12 cellular contexts compared by ENCODE assay signal in the genomic region with DNA sequence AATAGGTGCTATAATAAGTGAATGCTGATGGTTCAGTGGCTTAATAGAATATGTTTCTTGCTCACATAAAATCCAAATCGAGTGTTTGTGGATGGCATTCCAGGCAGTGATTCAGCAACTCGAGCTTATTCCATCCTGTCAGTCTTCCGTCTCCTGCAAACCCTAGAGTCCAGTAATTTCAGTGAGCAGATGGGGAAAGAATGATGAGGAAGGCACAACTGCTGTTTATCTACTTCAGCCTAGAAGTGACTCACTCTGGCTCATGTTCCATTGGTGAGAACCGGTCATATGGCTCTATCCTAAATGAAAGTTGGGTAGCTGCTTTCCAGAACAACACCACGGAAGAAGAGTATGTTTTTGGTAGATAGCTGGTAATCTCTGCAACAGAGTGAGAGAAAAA.
DNase-seq lines count a peak whose midpoint lies in the region; ATAC-seq and TF ChIP-seq lines count a peak whose summit lies in the region.
"Had no signal": no experiment of that assay in that cellular context is flagged by ENCODE, and none has a peak within 500 bp of the region (broad histone marks: within the 10 kb centered on the region; RNA-seq: fewer than 3 reads in every experiment).

No MANE protein-coding gene starts in this region.

- H3K36me3 Mint-ChIP-seq in chondrocyte (ENCODE audit: low read depth): no peaks in the 10 kb centered on the region
- H3K36me3 Mint-ChIP-seq: activated naive CD4-positive, alpha-beta T cell treated with anti-CD3 and anti-CD28 coated beads, Interleukin-2, amount 10 ng/mL, durations not matched to agents 7 days and 5 days; neural progenitor cell had no signal

- H3K27me3 ChIP-seq in left lung (no peaks in the 10 kb centered on the region), A673 (replicated peaks; ENCODE audit: insufficient read depth, low read depth, low read length, poor library complexity) (no peaks in the 10 kb centered on the region), thyroid gland (no peaks in the 10 kb centered on the region)
- H3K27me3 ChIP-seq: neural progenitor cell had no signal

- no peaks in the 10 kb centered on the region for H3K9me3 Mint-ChIP-seq in chondrocyte (ENCODE audit: low read depth)
- H3K9me3 Mint-ChIP-seq: neural progenitor cell had no signal

- H3K27ac Mint-ChIP-seq in chondrocyte (ENCODE audit: unreplicated experiment): peak overlapping the region; percentile 90
- H3K27ac Mint-ChIP-seq: activated naive CD4-positive, alpha-beta T cell treated with anti-CD3 and anti-CD28 coated beads, Interleukin-2, amount 10 ng/mL, durations not matched to agents 7 days and 5 days had no signal

- TF ChIP-seq POLR2A in thyroid gland (IDR thresholded peaks at IDR 0.05): no peak

- no TSS peak for BruUV-seq in A673 (replicated peaks; lab: Mats Ljungman, UMichigan)

- no peaks in the 10 kb centered on the region for H3K36me3 ChIP-seq in left lung
- no peaks in the 10 kb centered on the region for H3K36me3 ChIP-seq in A673 (ENCODE audit: insufficient read depth, low read length, poor library complexity, severe bottlenecking)
- H3K36me3 ChIP-seq in thyroid gland: no peaks in the 10 kb centered on the region
- H3K36me3 ChIP-seq: neural progenitor cell had no signal

- intact Hi-C loops in left lung (cut with DNase I) (no loop called here), A673 (cut with micrococcal nuclease; ENCODE audit: unreplicated experiment) (no loop called here), thyroid gland (cut with DNase I) (no loop called here)

- H3K4me3 ChIP-seq in left lung (no peak overlapping the region), A673 (ENCODE audit: low read depth, low read length, poor library complexity, severe bottlenecking) (no peak overlapping the region), thyroid gland (replicated peaks in 1 of 3) (no peak overlapping the region)
- H3K4me3 ChIP-seq: neural progenitor cell had no signal

- 86 to 89% methylated on average over 5 of the region's 5 CpGs for WGBS in thyroid gland, 2 donors

- H3K4me1 ChIP-seq in left lung (no peaks in the 10 kb centered on the region), A673 (ENCODE audit: insufficient read depth, low read length, poor library complexity, severe bottlenecking) (no peaks in the 10 kb centered on the region), thyroid gland (no peaks in the 10 kb centered on the region)
- H3K4me1 ChIP-seq: neural progenitor cell had no signal

- peaks cover 36% of the 10 kb centered on the region for H3K4me1 Mint-ChIP-seq in chondrocyte (ENCODE audit: low read depth)
- H3K4me1 Mint-ChIP-seq: activated naive CD4-positive, alpha-beta T cell treated with anti-CD3 and anti-CD28 coated beads, Interleukin-2, amount 10 ng/mL, durations not matched to agents 7 days and 5 days had no signal

- POLR2A ChIA-PET in A673 (lab: Charles Lee; ENCODE audit: low non-redundant PET): no interaction called here

- ATAC-seq in left lung (peak; percentile 61), HG02623 (IDR thresholded peaks at IDR 0.05; ENCODE audit: unreplicated experiment) (no peak), GM18517 (IDR thresholded peaks at IDR 0.05; ENCODE audit: unreplicated experiment) (no peak)

- H3K9me3 ChIP-seq in left lung: no peaks in the 10 kb centered on the region
- no peaks in the 10 kb centered on the region for H3K9me3 ChIP-seq in A673 (ENCODE audit: low read depth, low read length, poor library complexity, severe bottlenecking)
- H3K9me3 ChIP-seq in thyroid gland: no peaks in the 10 kb centered on the region

- DNase-seq in AG20443 (ENCODE audit: low spot score) (peak; percentile 82), NCI-H1694 (lab: John Stamatoyannopoulos, UW) (peak; percentile 83), chondrocyte (ENCODE audit: low spot score) (no peak), left lung (no peak), A673 (ENCODE audit: low spot score) (no peak), thyroid gland (no peak)
- DNase-seq: activated naive CD4-positive, alpha-beta T cell treated with anti-CD3 and anti-CD28 coated beads, Interleukin-2, amount 10 ng/mL, durations not matched to agents 7 days and 5 days; DMS79; NCI-H748 treated with DMSO at 0.1 percent for 48 hours had no signal

- no peaks in the 10 kb centered on the region for H3K27me3 Mint-ChIP-seq in chondrocyte (ENCODE audit: low read depth)
- H3K27me3 Mint-ChIP-seq: activated naive CD4-positive, alpha-beta T cell treated with anti-CD3 and anti-CD28 coated beads, Interleukin-2, amount 10 ng/mL, durations not matched to agents 7 days and 5 days had no signal

- CTCF ChIA-PET in A673 (lab: Charles Lee): no interaction called here

- no peak for TF ChIP-seq CTCF in chondrocyte (IDR thresholded peaks at IDR 0.05)
- TF ChIP-seq CTCF in left lung (IDR thresholded peaks at IDR 0.05): no peak
- no peak for TF ChIP-seq CTCF in A673 (conservative IDR thresholded peaks at IDR 0.05; ENCODE audit: low read depth, low read length)
- TF ChIP-seq CTCF in thyroid gland (IDR thresholded peaks at IDR 0.05): no peak

- no peak overlapping the region for H3K4me3 Mint-ChIP-seq in chondrocyte (ENCODE audit: unreplicated experiment)
- H3K4me3 Mint-ChIP-seq: activated naive CD4-positive, alpha-beta T cell treated with anti-CD3 and anti-CD28 coated beads, Interleukin-2, amount 10 ng/mL, durations not matched to agents 7 days and 5 days; neural progenitor cell had no signal

- H3K27ac ChIP-seq in left lung (no peak overlapping the region), A673 (ENCODE audit: low read depth, low read length, poor library complexity, severe bottlenecking) (no peak overlapping the region), thyroid gland (no peak overlapping the region)
- H3K27ac ChIP-seq: neural progenitor cell had no signal

Comparison
In these comparisons a context has a peak if more than half of its experiments do, and no peak if none do; other contexts are left out.
1. DNase-seq: peak in AG20443 (single experiment) and NCI-H1694 (single experiment); none in chondrocyte (single experiment), left lung (0 of 2), A673 (single experiment) and thyroid gland (0 of 2).